18 cellular contexts compared by ENCODE assay signal in genomic region chr21:27268290-27268689, GRCh38.
DNase-seq lines count a peak whose midpoint lies in the region; ATAC-seq, FAIRE-seq and TF ChIP-seq lines count a peak whose summit lies in the region.
"Had no signal": no experiment of that assay in that cellular context is flagged by ENCODE, and none has a peak within 500 bp of the region (broad histone marks: within the 10 kb centered on the region; RNA-seq: fewer than 3 reads in every experiment).

No MANE protein-coding gene starts in this region.

- no peak overlapping the region for H3K4me3 Mint-ChIP-seq in GM23338
- H3K4me3 Mint-ChIP-seq: nephron progenitor cell; stimulated activated naive CD8-positive, alpha-beta T cell treated with anti-CD3 and anti-CD28 coated beads, Interleukin-15, Interleukin-2, amounts not matched to agents 100 ng/mL and 50 ng/mL, for 24 hours had no signal

- H3F3A ChIP-seq in GM23338 (replicated peaks; ENCODE audit: low read depth) = no peaks in the 10 kb centered on the region

- no peak overlapping the region for H2BK12ac ChIP-seq in mesenchymal stem cell (ENCODE audit: low read length in 2 of 2)

- no peaks in the 10 kb centered on the region for H3K9me3 Mint-ChIP-seq in GM23338
- H3K9me3 Mint-ChIP-seq: nephron progenitor cell; stimulated activated naive CD8-positive, alpha-beta T cell treated with anti-CD3 and anti-CD28 coated beads, Interleukin-15, Interleukin-2, amounts not matched to agents 100 ng/mL and 50 ng/mL, for 24 hours had no signal

- H3K79me2 ChIP-seq in GM23338 (replicated peaks; ENCODE audit: insufficient read depth) = no peaks in the 10 kb centered on the region

- H3K9me2 ChIP-seq in GM23338 (ENCODE audit: insufficient read depth) = peaks cover 17% of the 10 kb centered on the region
- H3K9me2 ChIP-seq: SK-N-SH had no signal

- H3K4me2 ChIP-seq in GM23338 = no peak overlapping the region
- H3K4me2 ChIP-seq in mesenchymal stem cell (ENCODE audit: low read length, poor library complexity, severe bottlenecking) = no peak overlapping the region
- H3K4me2 ChIP-seq: KMS-11, SK-N-SH had no signal

- H3K23ac ChIP-seq in mesenchymal stem cell (ENCODE audit: low read length in 2 of 2) = no peak overlapping the region

- no CpG with 5 or more reads among the region's 2 CpGs for WGBS in mesenchymal stem cell
- 56 to 61% (median 57%) methylated on average over 2 of the region's 2 CpGs for WGBS in small intestine, 3 donors

- peaks cover 2% of the 10 kb centered on the region for H3K27me3 Mint-ChIP-seq in GM23338 (ENCODE audit: insufficient read depth, low read depth, poor library complexity)
- H3K27me3 Mint-ChIP-seq: stimulated activated naive CD8-positive, alpha-beta T cell treated with anti-CD3 and anti-CD28 coated beads, Interleukin-15, Interleukin-2, amounts not matched to agents 100 ng/mL and 50 ng/mL, for 24 hours had no signal

- H3K4me3 ChIP-seq in GM23338 (no peak overlapping the region), choroid plexus epithelial cell (ENCODE audit: low read depth, low read length) (no peak overlapping the region), mesenchymal stem cell (ENCODE audit: insufficient read depth in 1 of 2, low read depth in 1 of 2, low read length in 2 of 2) (no peak overlapping the region), small intestine (ENCODE audit: low read depth in 1 of 2, low read length in 2 of 2) (no peak overlapping the region)

- H2AFZ ChIP-seq in GM23338 (no peak overlapping the region), mesenchymal stem cell (ENCODE audit: low read depth, low read length) (no peak overlapping the region)

- DNase-seq in AG08395 (ENCODE audit: low spot score) (peak; percentile 34), GM23338 (ENCODE audit: low spot score) (no peak), choroid plexus epithelial cell (ENCODE audit: low read depth) (peak; percentile 37), mesenchymal stem cell (no peak), NCI-H1436 (lab: John Stamatoyannopoulos, UW) (no peak), T-helper 2 cell (no peak), small intestine (no peak)
- DNase-seq: activated CD4-positive, alpha-beta T cell treated with anti-CD3 and anti-CD28 coated beads for 1 hour; GOT3; NCI-H1417; nephron progenitor cell; SK-N-SH; T1000 had no signal

- H3K4ac ChIP-seq in mesenchymal stem cell (ENCODE audit: low read depth in 1 of 2, low read length in 2 of 2) = no peak overlapping the region

- no peak overlapping the region for H4K91ac ChIP-seq in mesenchymal stem cell (ENCODE audit: low read length)

- no peak overlapping the region for H2BK5ac ChIP-seq in mesenchymal stem cell (ENCODE audit: low read depth, low read length, poor library complexity, severe bottlenecking)

- no peak for TF ChIP-seq CTCF in GM23338 (conservative IDR thresholded peaks at IDR 0.05; ENCODE audit: low read depth in 2 of 2)
- TF ChIP-seq CTCF in choroid plexus epithelial cell (conservative IDR thresholded peaks at IDR 0.05; ENCODE audit: low read depth, low read length) = no peak

- peaks cover 17% of the 10 kb centered on the region for H3K4me1 Mint-ChIP-seq in GM23338
- H3K4me1 Mint-ChIP-seq: nephron progenitor cell had no signal

- no peaks in the 10 kb centered on the region for H3K9me3 ChIP-seq in mesenchymal stem cell (ENCODE audit: control insufficient read depth, low read length)
- H3K9me3 ChIP-seq in small intestine (ENCODE audit: control insufficient read depth, low read depth) = no peaks in the 10 kb centered on the region
- H3K9me3 ChIP-seq: SK-N-SH had no signal

- H4K8ac ChIP-seq in mesenchymal stem cell (ENCODE audit: low read length) = no peak overlapping the region

- no peaks in the 10 kb centered on the region for H3K79me1 ChIP-seq in mesenchymal stem cell (replicated peaks; ENCODE audit: low read length, poor library complexity, severe bottlenecking)

- H4K20me1 ChIP-seq in GM23338 (replicated peaks; ENCODE audit: insufficient read depth) = no peaks in the 10 kb centered on the region

- H3K9ac ChIP-seq in mesenchymal stem cell (ENCODE audit: low read length) = peak overlapping the region; percentile 63
- H3K9ac ChIP-seq: KMS-11, SK-N-SH had no signal

- H3K4me1 ChIP-seq in GM23338 (ENCODE audit: insufficient read depth) = peaks cover 22% of the 10 kb centered on the region
- no peaks in the 10 kb centered on the region for H3K4me1 ChIP-seq in mesenchymal stem cell (ENCODE audit: control insufficient read depth, insufficient read depth, low read depth, low read length)
- no peaks in the 10 kb centered on the region for H3K4me1 ChIP-seq in small intestine (ENCODE audit: control insufficient read depth in 2 of 2, insufficient read depth in 1 of 2, low read depth in 1 of 2, low read length in 1 of 2)

- ATAC-seq in GM23338 (no peak), HG02759 (IDR thresholded peaks at IDR 0.05; ENCODE audit: unreplicated experiment) (no peak)
- ATAC-seq: Panc1 had no signal

- no peaks in the 10 kb centered on the region for H3K27me3 ChIP-seq in GM23338 (ENCODE audit: insufficient read depth)
- no peaks in the 10 kb centered on the region for H3K27me3 ChIP-seq in mesenchymal stem cell (ENCODE audit: control insufficient read depth in 1 of 2, insufficient read depth in 1 of 2, low read length in 2 of 2)
- no peaks in the 10 kb centered on the region for H3K27me3 ChIP-seq in small intestine (ENCODE audit: control insufficient read depth in 2 of 2, insufficient read depth in 2 of 2, low read length in 2 of 2)

- peaks cover 3% of the 10 kb centered on the region; the same call in 1 of the 3 replicates for H3K36me3 Mint-ChIP-seq in GM23338 (ENCODE audit: low read depth)

- H3K27ac Mint-ChIP-seq in GM23338 = no peak overlapping the region
- H3K27ac Mint-ChIP-seq: nephron progenitor cell; stimulated activated naive CD8-positive, alpha-beta T cell treated with anti-CD3 and anti-CD28 coated beads, Interleukin-15, Interleukin-2, amounts not matched to agents 100 ng/mL and 50 ng/mL, for 24 hours had no signal

- no peaks in the 10 kb centered on the region for H3K36me3 ChIP-seq in GM23338 (ENCODE audit: insufficient read depth)
- H3K36me3 ChIP-seq in mesenchymal stem cell (ENCODE audit: control insufficient read depth in 1 of 2, insufficient read depth in 2 of 2, low read depth in 1 of 2, low read length in 2 of 2) = no peaks in the 10 kb centered on the region
- no peaks in the 10 kb centered on the region for H3K36me3 ChIP-seq in small intestine (ENCODE audit: control insufficient read depth in 2 of 2, insufficient read depth in 2 of 2, low read length in 2 of 2)

- no peak overlapping the region for H3K18ac ChIP-seq in mesenchymal stem cell (ENCODE audit: low read depth in 1 of 2, low read length in 2 of 2)

- H3K14ac ChIP-seq in mesenchymal stem cell (ENCODE audit: low read length in 2 of 2) = no peak overlapping the region

- no peak overlapping the region for H2BK120ac ChIP-seq in mesenchymal stem cell (ENCODE audit: low read depth, low read length)

- H3K27ac ChIP-seq in GM23338 (ENCODE audit: low read depth) (peak overlapping the region; percentile 60; the same call in 1 of the 2 replicates), mesenchymal stem cell (ENCODE audit: low read length, poor library complexity, severe bottlenecking) (peak overlapping the region; percentile 90), small intestine (ENCODE audit: low read depth in 1 of 2, low read length in 1 of 2) (no peak overlapping the region)
- H3K27ac ChIP-seq: KMS-11 had no signal

- no peak overlapping the region for H2AK5ac ChIP-seq in mesenchymal stem cell (ENCODE audit: low read length, severe bottlenecking)

- FAIRE-seq in small intestine (lab: Jason Lieb, UNC) = no peak
- FAIRE-seq: GM12892 had no signal

- no peak overlapping the region for H2BK15ac ChIP-seq in mesenchymal stem cell (ENCODE audit: low read depth, poor library complexity, severe bottlenecking)

TF ChIP-seq in GM23338, 12 proteins besides CTCF, POLR2A, EP300 and RAD21 (continues in another document):
- TF ChIP-seq CREB1 (CRISPR knock-in tag; IDR thresholded peaks at IDR 0.05; ENCODE audit: low read depth) (no peak), JUNB (IDR thresholded peaks at IDR 0.05; ENCODE audit: unreplicated experiment) (no peak), ZNF331 (CRISPR knock-in tag; IDR thresholded peaks at IDR 0.05; ENCODE audit: low read depth) (no peak), REST (IDR thresholded peaks at IDR 0.05; ENCODE audit: unreplicated experiment) (no peak), NANOG (IDR thresholded peaks at IDR 0.05; ENCODE audit: borderline replicate concordance) (no peak), EZH2phosphoT487 (IDR thresholded peaks at IDR 0.05; ENCODE audit: unreplicated experiment) (no peak), STAT1 (IDR thresholded peaks at IDR 0.05; ENCODE audit: unreplicated experiment) (no peak), EZH2 (IDR thresholded peaks at IDR 0.05; ENCODE audit: low read depth, unreplicated experiment) (no peak), POLR2AphosphoS5 (IDR thresholded peaks at IDR 0.05; ENCODE audit: low read depth) (no peak)

Comparison
In these comparisons a context has a peak if more than half of its experiments do, and no peak if none do; other contexts are left out.
1. DNase-seq: peak in AG08395 (single experiment) and choroid plexus epithelial cell (single experiment); none in GM23338 (single experiment), mesenchymal stem cell (single experiment), NCI-H1436 (single experiment), T-helper 2 cell (0 of 5) and small intestine (single experiment).
2. H3K27ac ChIP-seq: peak in GM23338 (single experiment) and mesenchymal stem cell (single experiment); none in small intestine (0 of 2).